In genomic region chr5:141369994-141370848, GRCh38 we compare ENCODE assay signal across 8 cellular contexts. TPM values are rescaled to one million over a fixed set of nuclear protein-coding genes. Genes with fewer than 3 reads are reported as not detected.
DNase-seq lines count a peak whose midpoint lies in the region; ATAC-seq and TF ChIP-seq lines count a peak whose summit lies in the region.

TSS of gene PCDHGB3 (plus strand) at chr5:141370242. CDS start at chr5:141370395, 153 bp downstream.

- intact Hi-C loops in vagina (cut with DNase I) = no loop called here

- CTCF ChIA-PET in activated naive CD4-positive, alpha-beta T cell treated with anti-CD3 and anti-CD28 coated beads, Interleukin-2, amount 10 ng/mL, durations not matched to agents 7 days and 5 days (lab: Charles Lee) = interaction anchor here (0.7 to 2.0 kb wide), 27 partner anchors 10 to 549 kb away, joined by 3 to 12 read pairs (median 3); partner anchors contain the start of genes PCDHA5, PCDHGA12, PCDHGB4 and PCDHGB5

- TF ChIP-seq CTCF in AG10803 (conservative IDR thresholded peaks at IDR 0.05; ENCODE audit: low read length) (peak; percentile 62), vagina (IDR thresholded peaks at IDR 0.05) (no peak)

- H3K9me3 Mint-ChIP-seq in activated naive CD4-positive, alpha-beta T cell treated with anti-CD3 and anti-CD28 coated beads, Interleukin-2, amount 10 ng/mL, durations not matched to agents 7 days and 5 days = peaks cover 31% of the 10 kb centered on the region

- H3K27ac Mint-ChIP-seq in activated naive CD4-positive, alpha-beta T cell treated with anti-CD3 and anti-CD28 coated beads, Interleukin-2, amount 10 ng/mL, durations not matched to agents 7 days and 5 days = no peak within 1 kb of the TSS

- H3K4me1 ChIP-seq in vagina = no peaks in the 10 kb centered on the region

- H3K27ac ChIP-seq in vagina = no peak within 1 kb of the TSS

- peaks cover 4% of the 10 kb centered on the region for H3K4me1 Mint-ChIP-seq in activated naive CD4-positive, alpha-beta T cell treated with anti-CD3 and anti-CD28 coated beads, Interleukin-2, amount 10 ng/mL, durations not matched to agents 7 days and 5 days

- H3K4me3 ChIP-seq in AG10803 (ENCODE audit: low read length) (peak within 1 kb of the TSS; percentile 55), vagina (peak within 1 kb of the TSS; percentile 7 to 9)

- peak within 1 kb of the TSS; percentile 62 for H3K4me3 Mint-ChIP-seq in activated naive CD4-positive, alpha-beta T cell treated with anti-CD3 and anti-CD28 coated beads, Interleukin-2, amount 10 ng/mL, durations not matched to agents 7 days and 5 days

- DNase-seq in AG10803 (ENCODE audit: low read depth) (peak; percentile 73), hepatic stellate cell (ENCODE audit: low spot score) (peak; percentile 82), vagina (ENCODE audit: extremely low spot score in 2 of 2) (no peak), H4 (ENCODE audit: low spot score) (no peak), GM19240 (ENCODE audit: insufficient read length, low spot score) (no peak)
- peak; percentile 53 for DNase-seq in activated naive CD4-positive, alpha-beta T cell treated with anti-CD3 and anti-CD28 coated beads, Interleukin-2, amount 10 ng/mL, durations not matched to agents 7 days and 5 days

- H3K36me3 Mint-ChIP-seq in activated naive CD4-positive, alpha-beta T cell treated with anti-CD3 and anti-CD28 coated beads, Interleukin-2, amount 10 ng/mL, durations not matched to agents 7 days and 5 days = peaks cover 4% of the 10 kb centered on the region

- no peak for TF ChIP-seq POLR2A in vagina (IDR thresholded peaks at IDR 0.05)

- peaks cover 87% of the 10 kb centered on the region for H3K9me3 ChIP-seq in vagina

- H3K27me3 ChIP-seq in vagina = no peaks in the 10 kb centered on the region

- peaks cover 0 to 15% of the 10 kb centered on the region in 2 donors for H3K36me3 ChIP-seq in vagina

- peak; percentile 65 for ATAC-seq in GM19328 (IDR thresholded peaks at IDR 0.05; ENCODE audit: unreplicated experiment)
- ATAC-seq in HG03469 (IDR thresholded peaks at IDR 0.05; ENCODE audit: unreplicated experiment) = peak; percentile 96

- peaks cover 74% of the 10 kb centered on the region for H3K27me3 Mint-ChIP-seq in activated naive CD4-positive, alpha-beta T cell treated with anti-CD3 and anti-CD28 coated beads, Interleukin-2, amount 10 ng/mL, durations not matched to agents 7 days and 5 days

RNA-seq across cellular contexts. Expression of gene PCDHGB3, which starts in this region (rescaled TPM):
- total RNA-seq in vagina = 5.4 TPM
- total RNA-seq in H4 (2014; rRNA removed; shearing (Covaris generic)) = 0.87 and 1.2 TPM in 2 replicates

Comparison
In these comparisons a context has a peak if more than half of its experiments do, and no peak if none do; other contexts are left out.
1. DNase-seq: peak in AG10803 (single experiment), activated naive CD4-positive, alpha-beta T cell treated with anti-CD3 and anti-CD28 coated beads, Interleukin-2, amount 10 ng/mL, durations not matched to agents 7 days and 5 days (single experiment) and hepatic stellate cell (single experiment); none in vagina (0 of 2), H4 (single experiment) and GM19240 (single experiment).